ENCODE assay signal across 7 cellular contexts in the genomic region with DNA sequence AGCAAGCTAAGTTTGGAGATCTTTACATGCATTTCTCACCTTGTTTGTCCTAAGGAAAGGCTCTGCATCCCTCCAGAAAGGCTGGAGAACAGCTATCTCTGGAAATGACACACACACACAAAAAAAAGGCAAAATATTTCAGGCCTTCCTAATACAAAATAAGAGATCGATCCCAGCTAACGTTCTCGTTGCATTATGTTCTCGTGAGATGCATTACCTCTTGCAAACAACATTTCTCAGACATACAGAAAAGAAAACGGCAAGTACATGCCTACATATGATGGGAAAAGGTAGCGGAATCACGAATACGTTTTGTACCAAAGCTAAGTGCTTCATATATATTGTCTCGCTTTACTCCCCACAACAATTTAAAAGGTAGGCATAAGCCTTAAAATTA. TPM values are rescaled to one million over a fixed set of nuclear protein-coding genes. Genes with fewer than 3 reads are reported as not detected.
DNase-seq lines count a peak whose midpoint lies in the region; ATAC-seq and TF ChIP-seq lines count a peak whose summit lies in the region.

No MANE protein-coding gene starts in this region.

- H3K9me1 ChIP-seq in IMR-90 (ENCODE audit: insufficient read depth, low read length), result no peaks in the 10 kb centered on the region; the same call in 1 of the 2 replicates

- H2AK9ac ChIP-seq in IMR-90 (replicated peaks; ENCODE audit: low read depth, low read length, poor library complexity), result peak overlapping the region; percentile 11

- H2AFZ ChIP-seq in IMR-90 (replicated peaks; ENCODE audit: low read length, poor library complexity), result peak overlapping the region; percentile 94
- H2AFZ ChIP-seq in neuronal stem cell (ENCODE audit: low read length), result peak overlapping the region; percentile 93

- intact Hi-C loops in IMR-90 (cut with micrococcal nuclease), result loop anchor here (1.0 to 10.0 kb wide), 5 partner anchors 61 to 797 kb away; a partner anchor contains a TSS

- H3K4ac ChIP-seq in IMR-90 (ENCODE audit: low read depth, low read length) (peak overlapping the region; percentile 73), neuronal stem cell (ENCODE audit: low read length) (no peak overlapping the region)

- H3K9ac ChIP-seq in IMR-90 (ENCODE audit: low read depth, low read length) (peak overlapping the region; percentile 94), duodenal mucosa (ENCODE audit: low read depth in 1 of 2, low read length in 2 of 2) (peak overlapping the region; percentile 49 to 68), neuronal stem cell (ENCODE audit: low read depth, low read length, poor library complexity) (no peak overlapping the region)

- H3K14ac ChIP-seq in IMR-90 (replicated peaks; ENCODE audit: low read depth, low read length), result peak overlapping the region; percentile 88
- H3K14ac ChIP-seq in neuronal stem cell (ENCODE audit: low read length), result no peak overlapping the region

- H3K9me3 ChIP-seq in IMR-90 (ENCODE audit: control insufficient read depth, insufficient read depth, low read length) (no peaks in the 10 kb centered on the region), duodenal mucosa (ENCODE audit: control insufficient read depth in 1 of 2, low read length in 2 of 2) (no peaks in the 10 kb centered on the region), neuronal stem cell (replicated peaks in 1 of 2; ENCODE audit: control insufficient read depth in 2 of 2, insufficient read depth in 1 of 2, low read depth in 1 of 2, low read length in 2 of 2) (peaks cover 0 to 3% of the 10 kb centered on the region in 2 donors)

- 10% methylated on average over 2 of the region's 9 CpGs; no CpG with 5 or more reads in 1 of the 2 experiments for WGBS in IMR-90 (ENCODE audit: extremely low coverage in 2 of 2, insufficient read length in 1 of 2), 2 experiments
- WGBS in neuronal stem cell (ENCODE audit: extremely low coverage in 2 of 2, insufficient read length in 2 of 2, insufficient replicate concordance in 1 of 2), 2 donors, result no CpG with 5 or more reads among the region's 9 CpGs

- no peaks in the 10 kb centered on the region for H3K27me3 ChIP-seq in IMR-90 (ENCODE audit: control insufficient read depth, insufficient read depth, low read length)
- no peaks in the 10 kb centered on the region for H3K27me3 ChIP-seq in duodenal mucosa (ENCODE audit: control insufficient read depth in 1 of 2, insufficient read depth in 2 of 2, low read length in 2 of 2)
- no peaks in the 10 kb centered on the region for H3K27me3 ChIP-seq in neuronal stem cell (ENCODE audit: control insufficient read depth in 3 of 3, insufficient read depth in 3 of 3, low read depth in 1 of 3, low read length in 3 of 3)

- H3K27ac ChIP-seq in IMR-90 (ENCODE audit: insufficient read depth, low read length) (peak overlapping the region; percentile 77), duodenal mucosa (ENCODE audit: low read depth, low read length) (no peak overlapping the region), neuronal stem cell (replicated peaks; ENCODE audit: low read length) (no peak overlapping the region)

- H3K4me1 ChIP-seq in IMR-90 (ENCODE audit: control insufficient read depth, insufficient read depth, low read length) (no peaks in the 10 kb centered on the region), duodenal mucosa (ENCODE audit: control insufficient read depth in 1 of 2, insufficient read depth in 2 of 2, low read length in 2 of 2) (peaks cover 7 to 8% of the 10 kb centered on the region in 2 donors), neuronal stem cell (ENCODE audit: control insufficient read depth in 2 of 2, insufficient read depth in 1 of 2, low read depth in 1 of 2, low read length in 2 of 2) (peaks cover 0 to 1% of the 10 kb centered on the region in 2 donors)

- BruUV-seq in IMR-90 (replicated peaks; lab: Mats Ljungman, UMichigan), result TSS peak; percentile 43

- TF ChIP-seq POLR2A in IMR-90 (IDR thresholded peaks at IDR 0.05; ENCODE audit: low read depth, low read length), result no peak

- H3K4me3 ChIP-seq in IMR-90 (ENCODE audit: insufficient read depth, low read depth, low read length) (peak overlapping the region; percentile 97), duodenal mucosa (ENCODE audit: low read depth in 1 of 2, low read length in 2 of 2) (peak overlapping the region; percentile 87 to 96), neuronal stem cell (ENCODE audit: low read length in 2 of 2) (peak overlapping the region; percentile 64 to 90)

- CTCF ChIA-PET in IMR-90 (lab: Yijun Ruan, JAX), result interaction anchor here (0.6 to 2.0 kb wide), 8 partner anchors 13 to 697 kb away, joined by 3 to 11 read pairs (median 3); no protein-coding TSS in a partner anchor

- peak overlapping the region; percentile 82 for H3K23ac ChIP-seq in IMR-90 (ENCODE audit: low read depth, low read length)
- no peak overlapping the region for H3K23ac ChIP-seq in neuronal stem cell (ENCODE audit: low read depth, low read length, poor library complexity)

- POLR2A ChIA-PET in IMR-90 (lab: Charles Lee; ENCODE audit: unreplicated experiment), result no interaction called here

- no peak for TF ChIP-seq CTCF in IMR-90 (conservative IDR thresholded peaks at IDR 0.05; ENCODE audit: low read depth, low read length)

- peak overlapping the region; percentile 87 for H3K56ac ChIP-seq in IMR-90 (ENCODE audit: extremely low read depth, insufficient read depth, low read length)

- H2BK15ac ChIP-seq in IMR-90 (ENCODE audit: low read depth, low read length) (no peak overlapping the region), neuronal stem cell (ENCODE audit: low read length) (no peak overlapping the region)

- H2BK20ac ChIP-seq in IMR-90 (ENCODE audit: low read depth, low read length), result no peak overlapping the region

- DNase-seq in IMR-90, result no peak
- no peak for DNase-seq in neuronal stem cell (ENCODE audit: low spot score)
- no peak for DNase-seq in hepatic stellate cell (ENCODE audit: low spot score)
- DNase-seq in DMS153 (lab: John Stamatoyannopoulos, UW), result no peak
- no peak for DNase-seq in stimulated activated CD4-positive, alpha-beta T cell treated with anti-CD3 and anti-CD28 coated beads, Interleukin-2, amount 100 ng/mL, for 24 hours

- H3K36me3 ChIP-seq in IMR-90 (ENCODE audit: control insufficient read depth, insufficient read depth, low read length), result peaks cover 3% of the 10 kb centered on the region
- H3K36me3 ChIP-seq in duodenal mucosa (ENCODE audit: control insufficient read depth in 1 of 2, insufficient read depth in 2 of 2, low read length in 2 of 2), result peaks cover 0 to 6% of the 10 kb centered on the region in 2 donors
- peaks cover 1 to 40% of the 10 kb centered on the region in 2 donors for H3K36me3 ChIP-seq in neuronal stem cell (replicated peaks in 1 of 2; ENCODE audit: control insufficient read depth in 2 of 2, insufficient read depth in 2 of 2, low read length in 2 of 2)

- H3K4me2 ChIP-seq in IMR-90 (ENCODE audit: low read depth, low read length) (peak overlapping the region; percentile 99), neuronal stem cell (ENCODE audit: insufficient read depth, low read length, poor library complexity, severe bottlenecking) (peak overlapping the region; percentile 70)

- H2BK120ac ChIP-seq in IMR-90 (ENCODE audit: low read depth, low read length) (peak overlapping the region; percentile 58; the same call in 1 of the 2 replicates), neuronal stem cell (ENCODE audit: low read depth, low read length) (no peak overlapping the region)

- H2BK5ac ChIP-seq in IMR-90 (ENCODE audit: low read depth, low read length, poor library complexity, severe bottlenecking) (peak overlapping the region; percentile 66), neuronal stem cell (ENCODE audit: low read length) (no peak overlapping the region)

- no peaks in the 10 kb centered on the region for H4K20me1 ChIP-seq in IMR-90 (ENCODE audit: insufficient read depth, low read length)

- no peak for TF ChIP-seq RAD21 in IMR-90 (IDR thresholded peaks at IDR 0.05; ENCODE audit: low read length)

- ATAC-seq in GM19328 (IDR thresholded peaks at IDR 0.05; ENCODE audit: unreplicated experiment), result peak; percentile 13
- ATAC-seq in IMR-90 (ENCODE audit: low read depth), result no peak

- H3K18ac ChIP-seq in IMR-90 (ENCODE audit: low read depth, low read length) (peak overlapping the region; percentile 80; the same call in 1 of the 2 replicates), neuronal stem cell (ENCODE audit: low read length) (no peak overlapping the region)

- in situ Hi-C loops in IMR-90 (cut with MboI; ENCODE audit: low sequenced_read_pairs), result loop anchor here (10.0 kb wide), 1 partner anchor 575 kb away; no protein-coding TSS in a partner anchor

- H4K91ac ChIP-seq in IMR-90 (ENCODE audit: insufficient read depth, low read depth, low read length), result peak overlapping the region; percentile 51; the same call in 1 of the 2 replicates
- H4K91ac ChIP-seq in neuronal stem cell (ENCODE audit: low read depth, low read length, poor library complexity), result no peak overlapping the region

- H2BK12ac ChIP-seq in neuronal stem cell (ENCODE audit: low read length), result no peak overlapping the region

- H4K8ac ChIP-seq in IMR-90 (ENCODE audit: low read depth in 2 of 2, low read length in 2 of 2), result peak overlapping the region; percentile 81 to 98
- no peak overlapping the region for H4K8ac ChIP-seq in neuronal stem cell (ENCODE audit: low read depth, low read length)

- peaks cover 23 to 27% of the 10 kb centered on the region in 2 experiments for H3K79me1 ChIP-seq in IMR-90 (ENCODE audit: low read depth in 1 of 2, low read length in 2 of 2)
- H3K79me1 ChIP-seq in neuronal stem cell (ENCODE audit: low read depth, low read length), result no peaks in the 10 kb centered on the region

- dilution Hi-C loops in IMR-90 (cut with HindIII; ENCODE audit: low sequenced_read_pairs, unreplicated experiment), result no loop called here

- H2AK5ac ChIP-seq in IMR-90 (ENCODE audit: low read depth, low read length) (no peak overlapping the region; the same call in 1 of the 2 replicates), neuronal stem cell (ENCODE audit: low read depth, low read length) (no peak overlapping the region)

- H4K5ac ChIP-seq in IMR-90 (ENCODE audit: low read depth, low read length), result peak overlapping the region; percentile 99

TF ChIP-seq in IMR-90, 13 proteins besides CTCF, POLR2A, EP300 and RAD21 (continues in another document):
- TF ChIP-seq MXI1 (IDR thresholded peaks at IDR 0.05; ENCODE audit: borderline replicate concordance, low read depth, low read length), result no peak
- TF ChIP-seq CHD1 (IDR thresholded peaks at IDR 0.05; ENCODE audit: low read depth, low read length), result no peak
- no peak for TF ChIP-seq CEBPB (IDR thresholded peaks at IDR 0.05; ENCODE audit: low read depth, low read length)
- TF ChIP-seq MAZ (IDR thresholded peaks at IDR 0.05; ENCODE audit: borderline replicate concordance, low read depth, low read length), result no peak
- no peak for TF ChIP-seq BHLHE40 (IDR thresholded peaks at IDR 0.05; ENCODE audit: low read depth, low read length)

RNA-seq across cellular contexts. Expression of a gene that starts 0.5 kb away (rescaled TPM):
- 7.0 and 16.7 TPM in 2 replicates for total RNA-seq in IMR-90 (2012; rRNA removed)
- polyA plus RNA-seq in IMR-90 (2012; rRNA removed), result 5.6 and 7.3 TPM in 2 replicates
- 0.53 and 0.84 TPM in 2 replicates for polyA plus RNA-seq in IMR-90 (2012; cell fraction: cytosol; rRNA removed)
- 0.60 and 7.4 TPM in 2 replicates for polyA plus RNA-seq in IMR-90 (2012; cell fraction: nucleus; rRNA removed; ENCODE audit: low replicate concordance)
- polyA plus RNA-seq in neuronal stem cell (2013, experiment 1 of 2), result 8.7 TPM
- 8.2 TPM for polyA plus RNA-seq in neuronal stem cell (2013, experiment 2 of 2)
